Comparison of ENCODE assay signal across 19 cellular contexts in genomic region chr17:80695979-80696378, GRCh38.
DNase-seq lines count a peak whose midpoint lies in the region; ATAC-seq and TF ChIP-seq lines count a peak whose summit lies in the region.
"Had no signal": no experiment of that assay in that cellular context is flagged by ENCODE, and none has a peak within 500 bp of the region (broad histone marks: within the 10 kb centered on the region; RNA-seq: fewer than 3 reads in every experiment).

No MANE protein-coding gene starts in this region.

- intact Hi-C loops in activated CD4-positive, alpha-beta T cell treated with anti-CD3 and anti-CD28 coated beads for 36 hours (cut with DNase I, micrococcal nuclease): no loop called here
- intact Hi-C loops in testis (cut with DNase I; ENCODE audit: low total_unique reads): no loop called here

- TF ChIP-seq CTCF in nephron progenitor cell (IDR thresholded peaks at IDR 0.05): no peak
- TF ChIP-seq CTCF in testis (IDR thresholded peaks at IDR 0.05): no peak

- no peaks in the 10 kb centered on the region for H3K27me3 Mint-ChIP-seq in activated CD4-positive, alpha-beta T cell treated with anti-CD3 and anti-CD28 coated beads for 36 hours
- peaks cover 3% of the 10 kb centered on the region for H3K27me3 Mint-ChIP-seq in nephron progenitor cell (ENCODE audit: low read depth, poor library complexity)
- H3K27me3 Mint-ChIP-seq: effector memory CD8-positive, alpha-beta T cell; IgD-negative memory B cell; memory B cell; stimulated activated memory B cell treated with anti-CD40 and anti-IgM and Interleukin-4, amounts not matched to agents 10 μg/mL and 1 μg/mL and 100 μg/mL, for 72 hours had no signal

- no peak for DNase-seq in activated CD4-positive, alpha-beta T cell treated with anti-CD3 and anti-CD28 coated beads for 36 hours
- DNase-seq in activated CD4-positive, alpha-beta T cell treated with anti-CD3 and anti-CD28 coated beads, Interleukin-2, amount 50 U/mL, for 1 hour: no peak
- peak; percentile 47 for DNase-seq in NCI-H1694 (lab: John Stamatoyannopoulos, UW)
- peak; percentile 20 for DNase-seq in amniotic epithelial cell (ENCODE audit: low read depth)
- no peak for DNase-seq in nephron progenitor cell
- DNase-seq in NCI-H1048 (lab: John Stamatoyannopoulos, UW): no peak
- DNase-seq in testis: no peak
- DNase-seq in NOMO-1 treated with dmso at 0.1 percent for 144 hours (lab: John Stamatoyannopoulos, UW; ENCODE audit: unreplicated experiment): no peak
- DNase-seq: ACHN; activated CD4-positive, CD25-positive, alpha-beta regulatory T cell treated with anti-CD3 and anti-CD28 coated beads, Interleukin-2, amount 50 U/mL, for 72 hours; effector memory CD8-positive, alpha-beta T cell; immature natural killer cell; uterus had no signal

- peaks cover 10% of the 10 kb centered on the region for H3K9me3 Mint-ChIP-seq in activated CD4-positive, alpha-beta T cell treated with anti-CD3 and anti-CD28 coated beads for 36 hours (ENCODE audit: low read depth)
- peaks cover 22% of the 10 kb centered on the region for H3K9me3 Mint-ChIP-seq in nephron progenitor cell
- H3K9me3 Mint-ChIP-seq: IgD-negative memory B cell had no signal

- H3K27ac Mint-ChIP-seq in activated CD4-positive, alpha-beta T cell treated with anti-CD3 and anti-CD28 coated beads for 36 hours: peak overlapping the region; percentile 85
- H3K27ac Mint-ChIP-seq in nephron progenitor cell: peak overlapping the region; percentile 66
- H3K27ac Mint-ChIP-seq: memory B cell; stimulated activated memory B cell treated with anti-CD40 and anti-IgM and Interleukin-4, amounts not matched to agents 10 μg/mL and 1 μg/mL and 100 μg/mL, for 72 hours had no signal

- H3K9me3 ChIP-seq in testis: no peaks in the 10 kb centered on the region
- H3K9me3 ChIP-seq: breast epithelium, HAP-1, uterus had no signal

- H3K27ac ChIP-seq in testis: no peak overlapping the region
- H3K27ac ChIP-seq: breast epithelium, uterus had no signal

- CTCF ChIA-PET in activated CD4-positive, alpha-beta T cell treated with anti-CD3 and anti-CD28 coated beads for 36 hours (lab: Charles Lee): no interaction called here

- 30 to 76% methylated on average over 4 of the region's 4 CpGs for WGBS in testis, 2 donors

- H3K4me1 Mint-ChIP-seq in activated CD4-positive, alpha-beta T cell treated with anti-CD3 and anti-CD28 coated beads for 36 hours: peaks cover 47% of the 10 kb centered on the region
- H3K4me1 Mint-ChIP-seq in nephron progenitor cell: peaks cover 65% of the 10 kb centered on the region

- H3K36me3 ChIP-seq in testis (ENCODE audit: low read depth, missing control alignments): no peaks in the 10 kb centered on the region
- H3K36me3 ChIP-seq: breast epithelium, HAP-1, uterus had no signal

- no peak overlapping the region for H3K4me3 Mint-ChIP-seq in activated CD4-positive, alpha-beta T cell treated with anti-CD3 and anti-CD28 coated beads for 36 hours
- no peak overlapping the region for H3K4me3 Mint-ChIP-seq in nephron progenitor cell
- H3K4me3 Mint-ChIP-seq: effector memory CD8-positive, alpha-beta T cell; IgD-negative memory B cell; immature natural killer cell; memory B cell; stimulated activated memory B cell treated with anti-CD40 and anti-IgM and Interleukin-4, amounts not matched to agents 10 μg/mL and 1 μg/mL and 100 μg/mL, for 72 hours had no signal

- ATAC-seq in activated CD4-positive, alpha-beta T cell treated with anti-CD3 and anti-CD28 coated beads for 36 hours: no peak
- ATAC-seq: effector memory CD8-positive, alpha-beta T cell; Panc1; stimulated activated memory B cell treated with anti-CD40 and anti-IgM and Interleukin-4, amounts not matched to agents 10 μg/mL and 1 μg/mL and 100 μg/mL, for 72 hours had no signal

- H3K27me3 ChIP-seq in testis: no peaks in the 10 kb centered on the region
- H3K27me3 ChIP-seq: breast epithelium, uterus had no signal

- H3K4me3 ChIP-seq in testis: no peak overlapping the region
- H3K4me3 ChIP-seq: breast epithelium, HAP-1, uterus had no signal

- POLR2A ChIA-PET in activated CD4-positive, alpha-beta T cell treated with anti-CD3 and anti-CD28 coated beads for 36 hours (lab: Charles Lee): no interaction called here

- peaks cover 16% of the 10 kb centered on the region for H3K4me1 ChIP-seq in testis
- H3K4me1 ChIP-seq: breast epithelium, uterus had no signal

- H3K36me3 Mint-ChIP-seq in activated CD4-positive, alpha-beta T cell treated with anti-CD3 and anti-CD28 coated beads for 36 hours (ENCODE audit: low read depth): peaks cover 10% of the 10 kb centered on the region
- H3K36me3 Mint-ChIP-seq in nephron progenitor cell (ENCODE audit: low read depth): peaks cover 16% of the 10 kb centered on the region

- TF ChIP-seq POLR2A in testis (IDR thresholded peaks at IDR 0.05): no peak

Comparison
In these comparisons a context has a peak if more than half of its experiments do, and no peak if none do; other contexts are left out.
1. DNase-seq: peak in NCI-H1694 (single experiment) and amniotic epithelial cell (single experiment); none in activated CD4-positive, alpha-beta T cell treated with anti-CD3 and anti-CD28 coated beads for 36 hours (single experiment), activated CD4-positive, alpha-beta T cell treated with anti-CD3 and anti-CD28 coated beads, Interleukin-2, amount 50 U/mL, for 1 hour (single experiment), nephron progenitor cell (single experiment), NCI-H1048 (single experiment), testis (single experiment) and NOMO-1 treated with dmso at 0.1 percent for 144 hours (single experiment).